In the genomic region with DNA sequence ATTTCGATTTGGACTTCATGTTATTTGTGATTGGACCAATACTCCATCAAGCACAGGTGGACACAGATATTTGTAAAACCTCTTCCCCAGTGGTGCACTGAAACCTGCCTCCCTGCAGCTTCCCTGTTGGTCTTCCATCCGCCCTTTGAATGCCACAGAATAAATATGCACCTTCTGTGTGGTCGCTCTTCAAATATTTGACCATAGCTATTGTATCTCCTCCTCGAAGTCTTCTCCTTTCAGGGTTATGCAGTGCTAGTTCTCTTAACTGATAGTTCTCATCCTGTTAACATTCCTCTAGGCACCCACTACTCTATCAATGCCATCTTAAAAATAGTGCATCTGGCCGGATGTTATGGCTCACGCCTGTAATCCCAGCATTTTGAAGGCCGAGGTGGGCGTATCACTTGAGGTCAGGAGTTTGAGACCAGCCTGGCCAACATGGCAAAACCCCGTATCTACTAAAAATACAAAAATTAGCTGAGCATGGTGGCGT, we compare ENCODE assay signal across 1 cellular context.
TF ChIP-seq lines count a peak whose summit lies in the region.

No MANE protein-coding gene starts in this region.

TF ChIP-seq in HepG2, 621 proteins besides CTCF, POLR2A, EP300 and RAD21 (continues in another document):
- TF ChIP-seq, protein P1, sequence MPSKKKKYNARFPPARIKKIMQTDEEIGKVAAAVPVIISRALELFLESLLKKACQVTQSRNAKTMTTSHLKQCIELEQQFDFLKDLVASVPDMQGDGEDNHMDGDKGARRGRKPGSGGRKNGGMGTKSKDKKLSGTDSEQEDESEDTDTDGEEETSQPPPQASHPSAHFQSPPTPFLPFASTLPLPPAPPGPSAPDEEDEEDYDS (CRISPR knock-in tag; IDR thresholded peaks at IDR 0.05), result peak; percentile 81
- TF ChIP-seq ZNF841 (CRISPR knock-in tag; IDR thresholded peaks at IDR 0.05; ENCODE audit: borderline replicate concordance) (no peak), ZNF776 (CRISPR knock-in tag; IDR thresholded peaks at IDR 0.05) (0 out of 2 replicates have a peak, but pooled peaks have one; percentile 32), PCBP1 (IDR thresholded peaks at IDR 0.05; ENCODE audit: borderline replicate concordance, low read depth, low read length) (no peak), ZNF160 (CRISPR knock-in tag; IDR thresholded peaks at IDR 0.05) (no peak), MIXL1 (CRISPR knock-in tag; IDR thresholded peaks at IDR 0.05) (peak; percentile 89), ZNF598 (CRISPR knock-in tag; IDR thresholded peaks at IDR 0.05; ENCODE audit: borderline replicate concordance) (no peak), HMGA1 (CRISPR knock-in tag; conservative IDR thresholded peaks at IDR 0.05) (no peak), ZSCAN29 (CRISPR knock-in tag; conservative IDR thresholded peaks at IDR 0.05) (peak; percentile 88), ZNF468 (CRISPR knock-in tag; IDR thresholded peaks at IDR 0.05) (no peak), SNAPC2 (CRISPR knock-in tag; IDR thresholded peaks at IDR 0.05) (peak; percentile 75; the same call in 1 of the 2 replicates), HNF4A (CRISPR knock-in tag; IDR thresholded peaks at IDR 0.05) (peak; percentile 85), NR3C1 (CRISPR knock-in tag; IDR thresholded peaks at IDR 0.05) (no peak), ZNF274 (CRISPR knock-in tag; IDR thresholded peaks at IDR 0.05) (no peak), AKAP8 (CRISPR knock-in tag; IDR thresholded peaks at IDR 0.05) (peak; percentile 91), NRL (CRISPR knock-in tag; IDR thresholded peaks at IDR 0.05; ENCODE audit: borderline replicate concordance) (no peak), NKX3-1 (CRISPR knock-in tag; IDR thresholded peaks at IDR 0.05) (peak; percentile 45; the same call in 1 of the 2 replicates), ZNF143 (CRISPR knock-in tag; IDR thresholded peaks at IDR 0.05) (no peak; the same call in 1 of the 2 replicates), ZNF451 (CRISPR knock-in tag; IDR thresholded peaks at IDR 0.05) (no peak), ZMYM3 (CRISPR knock-in tag; IDR thresholded peaks at IDR 0.05) (peak; percentile 87), ZIK1 (CRISPR knock-in tag; IDR thresholded peaks at IDR 0.05; ENCODE audit: borderline replicate concordance, low read depth) (no peak), KMT2A (CRISPR knock-in tag; IDR thresholded peaks at IDR 0.05) (peak; percentile 71; the same call in 1 of the 2 replicates), SOX6 (IDR thresholded peaks at IDR 0.05) (no peak), SOX6 (CRISPR knock-in tag; IDR thresholded peaks at IDR 0.05) (peak; percentile 98), HES4 (CRISPR knock-in tag; IDR thresholded peaks at IDR 0.05; ENCODE audit: borderline replicate concordance) (no peak), EED (CRISPR knock-in tag; IDR thresholded peaks at IDR 0.05) (no peak), STAG1 (CRISPR knock-in tag; IDR thresholded peaks at IDR 0.05) (peak; percentile 23; the same call in 1 of the 2 replicates), GPN1 (CRISPR knock-in tag; IDR thresholded peaks at IDR 0.05; ENCODE audit: borderline replicate concordance) (no peak), ZNF607 (CRISPR knock-in tag; IDR thresholded peaks at IDR 0.05; ENCODE audit: borderline replicate concordance) (no peak), TCF7 (IDR thresholded peaks at IDR 0.05; ENCODE audit: low read depth) (peak; percentile 97), E2F2 (CRISPR knock-in tag; IDR thresholded peaks at IDR 0.05; ENCODE audit: borderline replicate concordance) (no peak), ZNF407 (CRISPR knock-in tag; IDR thresholded peaks at IDR 0.05; ENCODE audit: not compliant biosample characterization) (no peak)
- TF ChIP-seq, protein P2, sequence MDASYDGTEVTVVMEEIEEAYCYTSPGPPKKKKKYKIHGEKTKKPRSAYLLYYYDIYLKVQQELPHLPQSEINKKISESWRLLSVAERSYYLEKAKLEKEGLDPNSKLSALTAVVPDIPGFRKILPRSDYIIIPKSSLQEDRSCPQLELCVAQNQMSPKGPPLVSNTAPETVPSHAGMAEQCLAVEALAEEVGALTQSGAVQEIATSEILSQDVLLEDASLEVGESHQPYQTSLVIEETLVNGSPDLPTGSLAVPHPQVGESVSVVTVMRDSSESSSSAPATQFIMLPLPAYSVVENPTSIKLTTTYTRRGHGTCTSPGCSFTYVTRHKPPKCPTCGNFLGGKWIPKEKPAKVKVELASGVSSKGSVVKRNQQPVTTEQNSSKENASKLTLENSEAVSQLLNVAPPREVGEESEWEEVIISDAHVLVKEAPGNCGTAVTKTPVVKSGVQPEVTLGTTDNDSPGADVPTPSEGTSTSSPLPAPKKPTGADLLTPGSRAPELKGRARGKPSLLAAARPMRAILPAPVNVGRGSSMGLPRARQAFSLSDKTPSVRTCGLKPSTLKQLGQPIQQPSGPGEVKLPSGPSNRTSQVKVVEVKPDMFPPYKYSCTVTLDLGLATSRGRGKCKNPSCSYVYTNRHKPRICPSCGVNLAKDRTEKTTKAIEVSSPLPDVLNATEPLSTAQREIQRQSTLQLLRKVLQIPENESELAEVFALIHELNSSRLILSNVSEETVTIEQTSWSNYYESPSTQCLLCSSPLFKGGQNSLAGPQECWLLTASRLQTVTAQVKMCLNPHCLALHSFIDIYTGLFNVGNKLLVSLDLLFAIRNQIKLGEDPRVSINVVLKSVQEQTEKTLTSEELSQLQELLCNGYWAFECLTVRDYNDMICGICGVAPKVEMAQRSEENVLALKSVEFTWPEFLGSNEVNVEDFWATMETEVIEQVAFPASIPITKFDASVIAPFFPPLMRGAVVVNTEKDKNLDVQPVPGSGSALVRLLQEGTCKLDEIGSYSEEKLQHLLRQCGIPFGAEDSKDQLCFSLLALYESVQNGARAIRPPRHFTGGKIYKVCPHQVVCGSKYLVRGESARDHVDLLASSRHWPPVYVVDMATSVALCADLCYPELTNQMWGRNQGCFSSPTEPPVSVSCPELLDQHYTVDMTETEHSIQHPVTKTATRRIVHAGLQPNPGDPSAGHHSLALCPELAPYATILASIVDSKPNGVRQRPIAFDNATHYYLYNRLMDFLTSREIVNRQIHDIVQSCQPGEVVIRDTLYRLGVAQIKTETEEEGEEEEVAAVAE (CRISPR knock-in tag; IDR thresholded peaks at IDR 0.05; ENCODE audit: borderline replicate concordance), result no peak
- TF ChIP-seq, protein P3, sequence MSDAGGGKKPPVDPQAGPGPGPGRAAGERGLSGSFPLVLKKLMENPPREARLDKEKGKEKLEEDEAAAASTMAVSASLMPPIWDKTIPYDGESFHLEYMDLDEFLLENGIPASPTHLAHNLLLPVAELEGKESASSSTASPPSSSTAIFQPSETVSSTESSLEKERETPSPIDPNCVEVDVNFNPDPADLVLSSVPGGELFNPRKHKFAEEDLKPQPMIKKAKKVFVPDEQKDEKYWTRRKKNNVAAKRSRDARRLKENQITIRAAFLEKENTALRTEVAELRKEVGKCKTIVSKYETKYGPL (CRISPR knock-in tag; IDR thresholded peaks at IDR 0.05), result peak; percentile 69; the same call in 1 of the 2 replicates
- TF ChIP-seq, protein P4, sequence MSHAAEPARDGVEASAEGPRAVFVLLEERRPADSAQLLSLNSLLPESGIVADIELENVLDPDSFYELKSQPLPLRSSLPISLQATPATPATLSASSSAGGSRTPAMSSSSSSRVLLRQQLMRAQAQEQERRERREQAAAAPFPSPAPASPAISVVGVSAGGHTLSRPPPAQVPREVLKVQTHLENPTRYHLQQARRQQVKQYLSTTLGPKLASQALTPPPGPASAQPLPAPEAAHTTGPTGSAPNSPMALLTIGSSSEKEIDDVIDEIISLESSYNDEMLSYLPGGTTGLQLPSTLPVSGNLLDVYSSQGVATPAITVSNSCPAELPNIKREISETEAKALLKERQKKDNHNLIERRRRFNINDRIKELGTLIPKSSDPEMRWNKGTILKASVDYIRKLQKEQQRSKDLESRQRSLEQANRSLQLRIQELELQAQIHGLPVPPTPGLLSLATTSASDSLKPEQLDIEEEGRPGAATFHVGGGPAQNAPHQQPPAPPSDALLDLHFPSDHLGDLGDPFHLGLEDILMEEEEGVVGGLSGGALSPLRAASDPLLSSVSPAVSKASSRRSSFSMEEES (CRISPR knock-in tag; IDR thresholded peaks at IDR 0.05), result peak; percentile 79
- TF ChIP-seq, protein P5, sequence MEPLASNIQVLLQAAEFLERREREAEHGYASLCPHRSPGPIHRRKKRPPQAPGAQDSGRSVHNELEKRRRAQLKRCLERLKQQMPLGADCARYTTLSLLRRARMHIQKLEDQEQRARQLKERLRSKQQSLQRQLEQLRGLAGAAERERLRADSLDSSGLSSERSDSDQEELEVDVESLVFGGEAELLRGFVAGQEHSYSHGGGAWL (CRISPR knock-in tag; IDR thresholded peaks at IDR 0.05), result no peak
